ENCODE assay signal across 6 cellular contexts in genomic region chr22:19446603-19447387, GRCh38. TPM values are rescaled to one million over a fixed set of nuclear protein-coding genes. Genes with fewer than 3 reads are reported as not detected.
DNase-seq lines count a peak whose midpoint lies in the region; ATAC-seq, FAIRE-seq and TF ChIP-seq lines count a peak whose summit lies in the region.

No MANE protein-coding gene starts in this region.

- ATAC-seq in HG02884 (IDR thresholded peaks at IDR 0.05; ENCODE audit: unreplicated experiment) (no peak), HG03135 (IDR thresholded peaks at IDR 0.05; ENCODE audit: unreplicated experiment) (no peak)

- H3K9ac ChIP-seq in endothelial cell of umbilical vein (replicated peaks; ENCODE audit: extremely low read depth, insufficient read depth, low read length), result peak overlapping the region; percentile 83

- H4K20me1 ChIP-seq in endothelial cell of umbilical vein (replicated peaks; ENCODE audit: control insufficient read depth, extremely low read depth, insufficient read depth, low read length), result no peaks in the 10 kb centered on the region

- H3K27me3 ChIP-seq in AG04450 (ENCODE audit: control insufficient read depth, insufficient read depth, low read length), result no peaks in the 10 kb centered on the region
- no peaks in the 10 kb centered on the region for H3K27me3 ChIP-seq in endothelial cell of umbilical vein (ENCODE audit: control insufficient read depth in 2 of 2, insufficient read depth in 2 of 2, low read length in 2 of 2)

- intact Hi-C loops in endothelial cell of umbilical vein (cut with micrococcal nuclease), result loop anchor here (1.0 to 5.0 kb wide), 3 partner anchors 14 to 269 kb away; partner anchors contain the start of genes CDC45, MRPL40, SLC25A1 and UFD1

- CTCF ChIA-PET in AG04450 (lab: Charles Lee) (interaction anchor here (0.6 to 1.5 kb wide), 3 partner anchors 16 to 267 kb away, joined by 3 to 5 read pairs (median 5); no protein-coding TSS in a partner anchor), endothelial cell of umbilical vein (lab: Charles Lee) (interaction anchor here (0.9 to 1.4 kb wide), 4 partner anchors 15 to 267 kb away, joined by 3 to 9 read pairs (median 3); partner anchors contain the start of gene MRPL40)

- H3K4me1 ChIP-seq in endothelial cell of umbilical vein (ENCODE audit: control insufficient read depth, extremely low read depth, insufficient read depth, low read length), result peaks cover 11% of the 10 kb centered on the region

- H3K9me3 ChIP-seq in AG04450 (ENCODE audit: control insufficient read depth, insufficient read depth, low read length) (no peaks in the 10 kb centered on the region), endothelial cell of umbilical vein (replicated peaks; ENCODE audit: control insufficient read depth, insufficient read depth, low read length) (no peaks in the 10 kb centered on the region)

- TSS peak; percentile 5 for BruUV-seq in endothelial cell of umbilical vein (replicated peaks; lab: Mats Ljungman, UMichigan)

- TF ChIP-seq CTCF in AG04450 (IDR thresholded peaks at IDR 0.05; ENCODE audit: low read depth, low read length) (no peak), endothelial cell of umbilical vein (IDR thresholded peaks at IDR 0.05; ENCODE audit: extremely low read depth in 1 of 2, insufficient read depth in 1 of 2, low read depth in 1 of 2, low read length in 2 of 2) (no peak)

- H3K36me3 ChIP-seq in endothelial cell of umbilical vein (ENCODE audit: control insufficient read depth in 2 of 2, extremely low read depth in 1 of 2, insufficient read depth in 2 of 2, low read length in 2 of 2), result peaks cover 2 to 22% of the 10 kb centered on the region in 2 experiments

- H2AFZ ChIP-seq in endothelial cell of umbilical vein (ENCODE audit: low read depth, low read length), result peak overlapping the region; percentile 69

- TF ChIP-seq POLR2A in endothelial cell of umbilical vein (IDR thresholded peaks at IDR 0.05; ENCODE audit: low read depth, low read length), result no peak

- no peaks in the 10 kb centered on the region for H3K9me1 ChIP-seq in endothelial cell of umbilical vein (replicated peaks; ENCODE audit: control insufficient read depth, extremely low read depth, insufficient read depth, low read length)

- FAIRE-seq in endothelial cell of umbilical vein (lab: Jason Lieb, UNC), result peak; percentile 37

- POLR2A ChIA-PET in AG04450 (lab: Yijun Ruan, JAX), result interaction anchor here (1.5 kb wide), 1 partner anchor 15 kb away, joined by 3 read pairs; the partner anchor contains the start of gene HIRA
- POLR2A ChIA-PET in endothelial cell of umbilical vein (lab: Charles Lee), result no interaction called here

- H3K79me2 ChIP-seq in endothelial cell of umbilical vein (ENCODE audit: control insufficient read depth, insufficient read depth, low read length), result peaks cover 47% of the 10 kb centered on the region

- H3K4me3 ChIP-seq in AG04450 (ENCODE audit: low read depth, low read length) (peak overlapping the region; percentile 80), endothelial cell of umbilical vein (replicated peaks in 1 of 3; ENCODE audit: insufficient read depth in 1 of 3, low read depth in 1 of 3, low read length in 3 of 3) (peak overlapping the region; percentile 80 to 92 (median 89)), skeletal muscle cell (ENCODE audit: low read depth, low read length) (peak overlapping the region; percentile 73)

- no peak for DNase-seq in AG04450 (ENCODE audit: low read depth, low spot score)
- DNase-seq in HuH-7.5 (ENCODE audit: low spot score), result peak; percentile 50
- DNase-seq in endothelial cell of umbilical vein (ENCODE audit: low read depth, low spot score), result no peak
- no peak for DNase-seq in skeletal muscle cell (ENCODE audit: low read depth)

- dilution Hi-C loops in endothelial cell of umbilical vein (cut with MboI; ENCODE audit: extremely low pct_ligation_motif_present, low sequenced_read_pairs), result no loop called here

- H3K4me2 ChIP-seq in endothelial cell of umbilical vein (ENCODE audit: insufficient read depth, low read length), result peak overlapping the region; percentile 87

- H3K27ac ChIP-seq in AG04450 (ENCODE audit: low read depth, low read length), result peak overlapping the region; percentile 21
- H3K27ac ChIP-seq in endothelial cell of umbilical vein (ENCODE audit: insufficient read depth, low read depth, low read length), result peak overlapping the region; percentile 49

TF ChIP-seq in endothelial cell of umbilical vein, 7 proteins besides CTCF, POLR2A, EP300 and RAD21:
- no peak for TF ChIP-seq POLR2AphosphoS5 (IDR thresholded peaks at IDR 0.05; ENCODE audit: insufficient read depth, low read depth, low read length)
- no peak for TF ChIP-seq FOS (IDR thresholded peaks at IDR 0.05; ENCODE audit: borderline replicate concordance, insufficient read depth, low read length)
- TF ChIP-seq EZH2 (IDR thresholded peaks at IDR 0.05; ENCODE audit: borderline replicate concordance, low read depth, low read length, severe bottlenecking), result no peak
- TF ChIP-seq, protein P1, sequence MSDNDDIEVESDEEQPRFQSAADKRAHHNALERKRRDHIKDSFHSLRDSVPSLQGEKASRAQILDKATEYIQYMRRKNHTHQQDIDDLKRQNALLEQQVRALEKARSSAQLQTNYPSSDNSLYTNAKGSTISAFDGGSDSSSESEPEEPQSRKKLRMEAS (IDR thresholded peaks at IDR 0.05; ENCODE audit: insufficient read depth, insufficient read length), result no peak
- TF ChIP-seq JUN (IDR thresholded peaks at IDR 0.05; ENCODE audit: borderline replicate concordance, insufficient read depth, insufficient read length, low read depth), result no peak
- TF ChIP-seq MYC (IDR thresholded peaks at IDR 0.05; ENCODE audit: low read depth, low read length), result no peak
- no peak for TF ChIP-seq GATA2 (IDR thresholded peaks at IDR 0.05; ENCODE audit: insufficient read depth, insufficient read length, low read depth, low read length)

RNA-seq across cellular contexts. Expression of gene C22orf39, which starts 0.7 kb away (rescaled TPM):
- polyA plus RNA-seq in AG04450 (2011; rRNA removed), result 17.1 and 18.8 TPM in 2 replicates
- polyA minus RNA-seq in AG04450 (2011; rRNA and poly(A)+ RNA removed), result 18.6 and 19.9 TPM in 2 replicates
- 25.0 and 26.1 TPM in 2 replicates for total RNA-seq in endothelial cell of umbilical vein
- 27.4 and 28.0 TPM in 2 replicates for polyA plus RNA-seq in endothelial cell of umbilical vein
- polyA plus RNA-seq in endothelial cell of umbilical vein (2011; cell fraction: cytosol; rRNA removed), result 22.8 and 23.6 TPM in 2 replicates
- polyA plus RNA-seq in endothelial cell of umbilical vein (2011; cell fraction: nucleus; rRNA removed), result 13.2 and 13.3 TPM in 2 replicates
- 16.3 and 18.4 TPM in 2 replicates for polyA plus RNA-seq in endothelial cell of umbilical vein (2012)
- polyA minus RNA-seq in endothelial cell of umbilical vein, result 36.7 and 43.3 TPM in 2 replicates
- polyA minus RNA-seq in endothelial cell of umbilical vein (2011; cell fraction: cytosol; rRNA and poly(A)+ RNA removed), result 11.7 TPM
- polyA minus RNA-seq in endothelial cell of umbilical vein (2011; cell fraction: nucleus; rRNA and poly(A)+ RNA removed), result 10.4 and 16.8 TPM in 2 replicates

RNA-seq across cellular contexts. Expression of gene MRPL40, which starts 14.4 kb away (rescaled TPM):
- 42.3 and 49.5 TPM in 2 replicates for polyA plus RNA-seq in AG04450 (2011; rRNA removed)
- polyA minus RNA-seq in AG04450 (2011; rRNA and poly(A)+ RNA removed), result 12.2 and 12.4 TPM in 2 replicates
- total RNA-seq in endothelial cell of umbilical vein, result 27.4 and 30.6 TPM in 2 replicates
- polyA plus RNA-seq in endothelial cell of umbilical vein, result 17.5 and 22.0 TPM in 2 replicates
- polyA plus RNA-seq in endothelial cell of umbilical vein (2011; cell fraction: cytosol; rRNA removed), result 31.0 and 32.8 TPM in 2 replicates
- polyA plus RNA-seq in endothelial cell of umbilical vein (2011; cell fraction: nucleus; rRNA removed), result 11.9 and 13.1 TPM in 2 replicates
- polyA plus RNA-seq in endothelial cell of umbilical vein (2012), result 26.9 and 42.5 TPM in 2 replicates
- 11.8 and 12.7 TPM in 2 replicates for polyA minus RNA-seq in endothelial cell of umbilical vein
- polyA minus RNA-seq in endothelial cell of umbilical vein (2011; cell fraction: cytosol; rRNA and poly(A)+ RNA removed), result 11.1 TPM
- polyA minus RNA-seq in endothelial cell of umbilical vein (2011; cell fraction: nucleus; rRNA and poly(A)+ RNA removed), result 2.9 TPM in 2 replicates

RNA-seq across cellular contexts. Expression of gene HIRA, which starts 15.3 kb away (rescaled TPM):
- polyA plus RNA-seq in AG04450 (2011; rRNA removed) (17.1 and 20.5 TPM in 2 replicates), endothelial cell of umbilical vein (17.3 and 18.1 TPM in 2 replicates)
- 16.2 and 22.8 TPM in 2 replicates for polyA minus RNA-seq in AG04450 (2011; rRNA and poly(A)+ RNA removed)
- 27.7 and 30.9 TPM in 2 replicates for total RNA-seq in endothelial cell of umbilical vein
- polyA plus RNA-seq in endothelial cell of umbilical vein (2011; cell fraction: cytosol; rRNA removed), result 26.0 TPM in 2 replicates
- 27.8 and 28.2 TPM in 2 replicates for polyA plus RNA-seq in endothelial cell of umbilical vein (2011; cell fraction: nucleus; rRNA removed)
- polyA plus RNA-seq in endothelial cell of umbilical vein (2012), result 17.5 and 22.0 TPM in 2 replicates
- polyA minus RNA-seq in endothelial cell of umbilical vein, result 25.2 and 25.3 TPM in 2 replicates
- polyA minus RNA-seq in endothelial cell of umbilical vein (2011; cell fraction: cytosol; rRNA and poly(A)+ RNA removed), result 15.0 TPM
- polyA minus RNA-seq in endothelial cell of umbilical vein (2011; cell fraction: nucleus; rRNA and poly(A)+ RNA removed), result 12.1 and 12.8 TPM in 2 replicates

RNA-seq across cellular contexts. Expression of gene UFD1, which starts 32.2 kb away (rescaled TPM):
- polyA plus RNA-seq in AG04450 (2011; rRNA removed) (87.3 and 104 TPM in 2 replicates), endothelial cell of umbilical vein (221 and 228 TPM in 2 replicates)
- polyA minus RNA-seq in AG04450 (2011; rRNA and poly(A)+ RNA removed), result 101 and 107 TPM in 2 replicates
- total RNA-seq in endothelial cell of umbilical vein, result 122 and 127 TPM in 2 replicates
- 206 and 231 TPM in 2 replicates for polyA plus RNA-seq in endothelial cell of umbilical vein (2011; cell fraction: cytosol; rRNA removed)
- polyA plus RNA-seq in endothelial cell of umbilical vein (2011; cell fraction: nucleus; rRNA removed), result 165 and 194 TPM in 2 replicates
- 125 and 207 TPM in 2 replicates for polyA plus RNA-seq in endothelial cell of umbilical vein (2012)
- 288 and 289 TPM in 2 replicates for polyA minus RNA-seq in endothelial cell of umbilical vein
- 33.1 TPM for polyA minus RNA-seq in endothelial cell of umbilical vein (2011; cell fraction: cytosol; rRNA and poly(A)+ RNA removed)
- polyA minus RNA-seq in endothelial cell of umbilical vein (2011; cell fraction: nucleus; rRNA and poly(A)+ RNA removed), result 77.9 and 102 TPM in 2 replicates

RNA-seq across cellular contexts. Expression of gene CDC45, which starts 32.9 kb away (rescaled TPM):
- polyA plus RNA-seq in AG04450 (2011; rRNA removed) (8.3 and 9.3 TPM in 2 replicates), endothelial cell of umbilical vein (33.2 and 36.6 TPM in 2 replicates)
- polyA minus RNA-seq in AG04450 (2011; rRNA and poly(A)+ RNA removed), result 5.3 and 5.4 TPM in 2 replicates
- 40.6 and 44.7 TPM in 2 replicates for total RNA-seq in endothelial cell of umbilical vein
- polyA plus RNA-seq in endothelial cell of umbilical vein (2011; cell fraction: cytosol; rRNA removed), result 43.5 and 50.0 TPM in 2 replicates
- 72.3 and 91.0 TPM in 2 replicates for polyA plus RNA-seq in endothelial cell of umbilical vein (2011; cell fraction: nucleus; rRNA removed)
- polyA plus RNA-seq in endothelial cell of umbilical vein (2012), result 17.1 and 34.7 TPM in 2 replicates
- 32.7 and 40.4 TPM in 2 replicates for polyA minus RNA-seq in endothelial cell of umbilical vein
- 25.7 TPM for polyA minus RNA-seq in endothelial cell of umbilical vein (2011; cell fraction: cytosol; rRNA and poly(A)+ RNA removed)
- 28.9 and 31.7 TPM in 2 replicates for polyA minus RNA-seq in endothelial cell of umbilical vein (2011; cell fraction: nucleus; rRNA and poly(A)+ RNA removed)
